11 cellular contexts compared by ENCODE assay signal in genomic region chr1:11473635-11474034, GRCh38. TPM values are rescaled to one million over a fixed set of nuclear protein-coding genes. Genes with fewer than 3 reads are reported as not detected.
DNase-seq lines count a peak whose midpoint lies in the region; ATAC-seq, FAIRE-seq and TF ChIP-seq lines count a peak whose summit lies in the region.
"Had no signal": no experiment of that assay in that cellular context is flagged by ENCODE, and none has a peak within 500 bp of the region (broad histone marks: within the 10 kb centered on the region; RNA-seq: fewer than 3 reads in every experiment).

No MANE protein-coding gene starts in this region.

- peaks cover 35% of the 10 kb centered on the region for H3K27me3 Mint-ChIP-seq in neural progenitor cell (ENCODE audit: insufficient read depth, low read depth)

- H3K79me2 ChIP-seq in neural progenitor cell (ENCODE audit: low read depth) = no peaks in the 10 kb centered on the region

- H4K20me1 ChIP-seq in neural progenitor cell (ENCODE audit: low read depth) = peaks cover 21% of the 10 kb centered on the region

- H3K27ac ChIP-seq in neural progenitor cell = no peak overlapping the region
- H3K27ac ChIP-seq: dorsolateral prefrontal cortex, prostate gland had no signal

- no peaks in the 10 kb centered on the region for H3F3A ChIP-seq in neural progenitor cell (ENCODE audit: low read depth)

- no peaks in the 10 kb centered on the region for H3K9me3 ChIP-seq in neural progenitor cell (ENCODE audit: low read depth)
- H3K9me3 ChIP-seq: prostate gland had no signal

- no peaks in the 10 kb centered on the region for H3K36me3 Mint-ChIP-seq in neural progenitor cell

- H3K9ac ChIP-seq in neural progenitor cell = no peak overlapping the region

- DNase-seq in activated CD4-positive, alpha-beta T cell treated with anti-CD3 and anti-CD28 coated beads for 48 hours = peak; percentile 41
- DNase-seq in activated CD4-positive, alpha-beta T cell treated with anti-CD3 and anti-CD28 coated beads for 4 hours = no peak
- DNase-seq in MV-4-11 (lab: John Stamatoyannopoulos, UW) (peak; percentile 21), bronchial epithelial cell (ENCODE audit: low read depth) (peak; percentile 15), neural progenitor cell (ENCODE audit: low spot score) (peak; percentile 85)
- DNase-seq: dorsolateral prefrontal cortex had no signal

- TF ChIP-seq CTCF in bronchial epithelial cell (IDR thresholded peaks at IDR 0.05; ENCODE audit: insufficient read depth, low read length, severe bottlenecking) (no peak), neural progenitor cell (IDR thresholded peaks at IDR 0.05) (no peak)

- peak overlapping the region; percentile 16 for H3K27ac Mint-ChIP-seq in neural progenitor cell

- no peaks in the 10 kb centered on the region for H3K4me1 Mint-ChIP-seq in neural progenitor cell

- no peak for ATAC-seq in HG03025 (IDR thresholded peaks at IDR 0.05; ENCODE audit: low FRiP score, unreplicated experiment)
- no peak for ATAC-seq in HG02870 (IDR thresholded peaks at IDR 0.05; ENCODE audit: unreplicated experiment)
- no peak for ATAC-seq in HG02840 (IDR thresholded peaks at IDR 0.05; ENCODE audit: low FRiP score, unreplicated experiment)
- ATAC-seq: Panc1 had no signal

- H3K36me3 ChIP-seq in bronchial epithelial cell (ENCODE audit: control insufficient read depth, insufficient read depth, low read length) (no peaks in the 10 kb centered on the region), neural progenitor cell (no peaks in the 10 kb centered on the region)
- H3K36me3 ChIP-seq: prostate gland had no signal

- no peaks in the 10 kb centered on the region for H3K9me3 Mint-ChIP-seq in neural progenitor cell

- H3K4me2 ChIP-seq in neural progenitor cell = no peak overlapping the region

- H3K27me3 ChIP-seq in bronchial epithelial cell (ENCODE audit: control insufficient read depth, insufficient read depth, low read length) = peaks cover 4% of the 10 kb centered on the region
- H3K27me3 ChIP-seq in neural progenitor cell = peaks cover 37% of the 10 kb centered on the region

- no peak overlapping the region for H3K4me3 Mint-ChIP-seq in neural progenitor cell

- H2AFZ ChIP-seq in neural progenitor cell (replicated peaks) = no peak overlapping the region

- H3K4me1 ChIP-seq in neural progenitor cell = no peaks in the 10 kb centered on the region
- H3K4me1 ChIP-seq: prostate gland had no signal

- H3K4me3 ChIP-seq in bronchial epithelial cell (ENCODE audit: low read depth, low read length) (no peak overlapping the region), neural progenitor cell (no peak overlapping the region)
- H3K4me3 ChIP-seq: dorsolateral prefrontal cortex, prostate gland had no signal

- FAIRE-seq in bronchial epithelial cell (lab: Jason Lieb, UNC) = no peak

RNA-seq across cellular contexts. Expression of gene DISP3, which starts 5.3 kb away (rescaled TPM):
- total RNA-seq in bronchial epithelial cell (not detected in 2 replicates), neural progenitor cell (ENCODE audit: low replicate concordance) (2.0 and 3.4 TPM in 2 replicates)

Comparison
In these comparisons a context has a peak if more than half of its experiments do, and no peak if none do; other contexts are left out.
1. DNase-seq: peak in activated CD4-positive, alpha-beta T cell treated with anti-CD3 and anti-CD28 coated beads for 48 hours (single experiment), MV-4-11 (single experiment), bronchial epithelial cell (single experiment) and neural progenitor cell (single experiment); none in activated CD4-positive, alpha-beta T cell treated with anti-CD3 and anti-CD28 coated beads for 4 hours (0 of 2).